ENCODE assay signal across 22 cellular contexts in the genomic region with DNA sequence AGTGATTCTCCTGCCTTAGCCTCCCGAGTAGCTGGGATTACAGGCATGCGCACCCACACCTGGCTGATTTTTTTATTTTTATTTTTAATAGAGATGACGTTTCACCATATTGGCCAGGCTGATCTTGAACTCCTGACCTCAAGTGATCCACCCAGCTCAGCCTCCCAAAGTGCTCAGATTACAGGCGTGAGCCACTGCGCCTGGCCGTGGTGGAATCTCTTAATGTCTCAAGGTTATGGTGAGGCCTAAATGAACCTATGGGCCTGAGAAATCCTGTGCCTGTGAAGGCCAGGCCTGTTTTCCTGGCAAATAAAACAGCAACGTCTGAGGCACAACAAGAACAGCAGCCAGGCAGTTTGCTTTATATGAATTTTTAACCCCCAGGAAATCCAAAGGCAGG.
"Had no signal": no experiment of that assay in that cellular context is flagged by ENCODE, and none has a peak within 500 bp of the region (broad histone marks: within the 10 kb centered on the region; RNA-seq: fewer than 3 reads in every experiment).

No MANE protein-coding gene starts in this region.

- H3K9me3 Mint-ChIP-seq: activated T-cell treated with anti-CD3 and anti-CD28 coated beads, Interleukin-2, amount 50 U/mL, for 72 hours; immature natural killer cell; natural killer cell; stimulated activated effector memory CD8-positive, alpha-beta T cell treated with anti-CD3 and anti-CD28 coated beads, Interleukin-12 subunit alpha, Interleukin-12 subunit beta, amount 100 ng/mL, for 72 hours; T-cell had no signal

- H3K27ac ChIP-seq: breast epithelium had no signal

- H3K27me3 Mint-ChIP-seq: T-cell had no signal

- ATAC-seq: activated CD4-positive, CD25-positive, alpha-beta regulatory T cell treated with anti-CD3 and anti-CD28 coated beads, Interleukin-2, amount 50 U/mL, for 24 hours; activated T-cell treated with anti-CD3 and anti-CD28 coated beads, Interleukin-2, amount 50 U/mL, for 72 hours; esophagus mucosa; natural killer cell; right cardiac atrium; SK-N-SH treated with all-trans-retinoic acid at 6 μM for 48 hours; stimulated activated effector memory CD8-positive, alpha-beta T cell treated with anti-CD3 and anti-CD28 coated beads, Interleukin-12 subunit alpha, Interleukin-12 subunit beta, amount 100 ng/mL, for 72 hours; T-cell had no signal

- H3K9me3 ChIP-seq: ascending aorta, breast epithelium, heart right ventricle had no signal

- H3K4me1 Mint-ChIP-seq: immature natural killer cell; natural killer cell; stimulated activated effector memory CD8-positive, alpha-beta T cell treated with anti-CD3 and anti-CD28 coated beads, Interleukin-12 subunit alpha, Interleukin-12 subunit beta, amount 100 ng/mL, for 72 hours; T-cell had no signal

- H3K36me3 Mint-ChIP-seq: immature natural killer cell; natural killer cell; stimulated activated effector memory CD8-positive, alpha-beta T cell treated with anti-CD3 and anti-CD28 coated beads, Interleukin-12 subunit alpha, Interleukin-12 subunit beta, amount 100 ng/mL, for 72 hours; T-cell had no signal

- H3K4me1 ChIP-seq: breast epithelium had no signal

- H3K4me3 Mint-ChIP-seq: activated T-cell treated with anti-CD3 and anti-CD28 coated beads, Interleukin-2, amount 50 U/mL, for 72 hours; immature natural killer cell; natural killer cell; stimulated activated effector memory CD8-positive, alpha-beta T cell treated with anti-CD3 and anti-CD28 coated beads, Interleukin-12 subunit alpha, Interleukin-12 subunit beta, amount 100 ng/mL, for 72 hours; T-cell had no signal

- H3K36me3 ChIP-seq: ascending aorta, breast epithelium, heart right ventricle had no signal

- H3K27me3 ChIP-seq: ascending aorta, breast epithelium, heart right ventricle had no signal

- DNase-seq: activated CD4-positive, alpha-beta T cell treated with anti-CD3 and anti-CD28 coated beads, Interleukin-2, amount 50 U/mL, for 1 hour; activated effector memory CD4-positive, alpha-beta T cell treated with anti-CD3 and anti-CD28 coated beads, Interleukin-2, amount 50 U/mL, for 16 hours; activated naive CD4-positive, alpha-beta T cell treated with anti-CD3 and anti-CD28 coated beads, Interleukin-2, amount 50 U/mL, for 16 hours; activated T-cell treated with anti-CD3 and anti-CD28 coated beads, Interleukin-2, amount 50 U/mL, for 72 hours; cerebellar nuclear complex; cortex of kidney; effector CD4-positive, alpha-beta T cell; heart right ventricle; immature natural killer cell; mesendoderm; natural killer cell; small intestine; stimulated activated CD4-positive, alpha-beta T cell treated with anti-CD3 and anti-CD28 coated beads, Interleukin-4, amount 100 ng/mL, for 1 hour; T-cell had no signal

- H3K4me3 ChIP-seq: ascending aorta, breast epithelium, heart right ventricle had no signal

- H3K27ac Mint-ChIP-seq: activated T-cell treated with anti-CD3 and anti-CD28 coated beads, Interleukin-2, amount 50 U/mL, for 72 hours; immature natural killer cell; natural killer cell; progenitor cell of endocrine pancreas; T-cell had no signal
